Comparison of ENCODE assay signal across 8 cellular contexts in genomic region chr12:111685322-111685810, GRCh38. TPM values are rescaled to one million over a fixed set of nuclear protein-coding genes. Genes with fewer than 3 reads are reported as not detected.
DNase-seq lines count a peak whose midpoint lies in the region; ATAC-seq, FAIRE-seq and TF ChIP-seq lines count a peak whose summit lies in the region.

No MANE protein-coding gene starts in this region.

- H3K4me1 Mint-ChIP-seq in HFFc6 (ENCODE audit: low read depth) (peaks cover 30% of the 10 kb centered on the region), neural crest cell (peaks cover 36% of the 10 kb centered on the region)

- TF ChIP-seq CTCF in HFFc6 (IDR thresholded peaks at IDR 0.05), result no peak
- TF ChIP-seq CTCF in Peyer's patch (IDR thresholded peaks at IDR 0.05), result no peak
- no peak for TF ChIP-seq CTCF in endothelial cell of umbilical vein (IDR thresholded peaks at IDR 0.05; ENCODE audit: extremely low read depth in 1 of 2, insufficient read depth in 1 of 2, low read depth in 1 of 2, low read length in 2 of 2)
- no peak for TF ChIP-seq CTCF in neural crest cell (conservative IDR thresholded peaks at IDR 0.05)

- H3K36me3 ChIP-seq in Peyer's patch (peaks cover 0 to 26% (median 0%) of the 10 kb centered on the region in 3 donors), endothelial cell of umbilical vein (ENCODE audit: control insufficient read depth in 2 of 2, extremely low read depth in 1 of 2, insufficient read depth in 2 of 2, low read length in 2 of 2) (peaks cover 3 to 11% of the 10 kb centered on the region in 2 experiments)

- H3K27ac ChIP-seq in Peyer's patch (peak overlapping the region; percentile 83 to 86 (median 86)), endothelial cell of umbilical vein (ENCODE audit: insufficient read depth, low read depth, low read length) (peak overlapping the region; percentile 28)

- TF ChIP-seq POLR2A in GM12891 (IDR thresholded peaks at IDR 0.05; ENCODE audit: low read depth, low read length) (no peak), Peyer's patch (IDR thresholded peaks at IDR 0.05) (no peak), endothelial cell of umbilical vein (IDR thresholded peaks at IDR 0.05; ENCODE audit: low read depth, low read length) (no peak)

- H3K4me3 ChIP-seq in Peyer's patch (peak overlapping the region; percentile 70 to 100 (median 86)), endothelial cell of umbilical vein (replicated peaks in 1 of 3; ENCODE audit: insufficient read depth in 1 of 3, low read depth in 1 of 3, low read length in 3 of 3) (peak overlapping the region; percentile 47 to 85 (median 74))

- BruUV-seq in endothelial cell of umbilical vein (replicated peaks; lab: Mats Ljungman, UMichigan), result TSS peak; percentile 67

- no peaks in the 10 kb centered on the region for H3K27me3 ChIP-seq in Peyer's patch
- H3K27me3 ChIP-seq in endothelial cell of umbilical vein (ENCODE audit: control insufficient read depth in 2 of 2, insufficient read depth in 2 of 2, low read length in 2 of 2), result no peaks in the 10 kb centered on the region

- POLR2A ChIA-PET in endothelial cell of umbilical vein (lab: Charles Lee), result interaction anchor here (0.5 kb wide), 1 partner anchor 15 kb away, joined by 5 read pairs; no protein-coding TSS in a partner anchor

- CTCF ChIA-PET in endothelial cell of umbilical vein (lab: Charles Lee), result interaction anchor here (0.7 to 2.6 kb wide), 7 partner anchors 8 to 288 kb away, joined by 3 to 28 read pairs (median 4); no protein-coding TSS in a partner anchor

- H3K36me3 Mint-ChIP-seq in HFFc6 (ENCODE audit: low read depth) (peaks cover 4% of the 10 kb centered on the region), neural crest cell (ENCODE audit: low read depth) (peaks cover 3% of the 10 kb centered on the region)

- H3K27me3 Mint-ChIP-seq in HFFc6 (ENCODE audit: insufficient read depth) (no peaks in the 10 kb centered on the region), neural crest cell (ENCODE audit: low read depth) (no peaks in the 10 kb centered on the region)

- H2AFZ ChIP-seq in endothelial cell of umbilical vein (ENCODE audit: low read depth, low read length), result peak overlapping the region; percentile 77

- intact Hi-C loops in endothelial cell of umbilical vein (cut with micrococcal nuclease), result loop anchor here (5.0 kb wide), 2 partner anchors 288 to 327 kb away; partner anchors contain the start of genes ERP29 and TMEM116

- dilution Hi-C loops in endothelial cell of umbilical vein (cut with MboI; ENCODE audit: extremely low pct_ligation_motif_present, low sequenced_read_pairs), result loop anchor here (25.0 kb wide), 1 partner anchor 127 kb away; no protein-coding TSS in a partner anchor

- H3K9me3 ChIP-seq in Peyer's patch (no peaks in the 10 kb centered on the region), endothelial cell of umbilical vein (replicated peaks; ENCODE audit: control insufficient read depth, insufficient read depth, low read length) (no peaks in the 10 kb centered on the region)

- peak overlapping the region; percentile 99 for H3K4me2 ChIP-seq in endothelial cell of umbilical vein (ENCODE audit: insufficient read depth, low read length)

- peak overlapping the region; percentile 91 for H3K9ac ChIP-seq in endothelial cell of umbilical vein (replicated peaks; ENCODE audit: extremely low read depth, insufficient read depth, low read length)

- peak; percentile 20 for FAIRE-seq in GM12891 (lab: Jason Lieb, UNC)
- FAIRE-seq in endothelial cell of umbilical vein (lab: Jason Lieb, UNC), result peak; percentile 66

- H3K4me1 ChIP-seq in Peyer's patch (peaks cover 3 to 26% (median 17%) of the 10 kb centered on the region in 4 donors), endothelial cell of umbilical vein (ENCODE audit: control insufficient read depth, extremely low read depth, insufficient read depth, low read length) (peaks cover 19% of the 10 kb centered on the region)

- H3K79me2 ChIP-seq in endothelial cell of umbilical vein (ENCODE audit: control insufficient read depth, insufficient read depth, low read length), result peaks cover 27% of the 10 kb centered on the region

- H3K27ac Mint-ChIP-seq in HFFc6 (peak overlapping the region; percentile 93), neural crest cell (ENCODE audit: unreplicated experiment) (peak overlapping the region; percentile 97)

- DNase-seq in GM12891 (ENCODE audit: insufficient read length, low spot score), result no peak
- no peak for DNase-seq in HFFc6
- DNase-seq in Peyer's patch, result peak in 1 of 3 donors; percentile 56
- DNase-seq in endothelial cell of umbilical vein (ENCODE audit: low read depth, low spot score), result no peak
- DNase-seq in neural crest cell (ENCODE audit: low read depth, low spot score), result no peak
- no peak for DNase-seq in kidney glomerular epithelial cell (lab: John Stamatoyannopoulos, UW)
- no peak for DNase-seq in NCI-H2029 treated with DMSO at 0.1 percent for 48 hours (lab: John Stamatoyannopoulos, UW)

- no peaks in the 10 kb centered on the region for H3K9me1 ChIP-seq in endothelial cell of umbilical vein (replicated peaks; ENCODE audit: control insufficient read depth, extremely low read depth, insufficient read depth, low read length)

- no peaks in the 10 kb centered on the region for H4K20me1 ChIP-seq in endothelial cell of umbilical vein (replicated peaks; ENCODE audit: control insufficient read depth, extremely low read depth, insufficient read depth, low read length)

- ATAC-seq in HG03342 (IDR thresholded peaks at IDR 0.05; ENCODE audit: unreplicated experiment), result no peak

- H3K4me3 Mint-ChIP-seq in HFFc6 (peak overlapping the region; percentile 99), neural crest cell (peak overlapping the region; percentile 95)

- no peaks in the 10 kb centered on the region for H3K9me3 Mint-ChIP-seq in HFFc6
- H3K9me3 Mint-ChIP-seq in neural crest cell, result no peaks in the 10 kb centered on the region

TF ChIP-seq in GM12891, 5 proteins besides CTCF, POLR2A, EP300 and RAD21:
- no peak for TF ChIP-seq SPI1 (IDR thresholded peaks at IDR 0.05; ENCODE audit: low read depth, low read length)
- TF ChIP-seq POU2F2 (IDR thresholded peaks at IDR 0.05; ENCODE audit: low read depth, low read length), result no peak
- no peak for TF ChIP-seq TAF1 (IDR thresholded peaks at IDR 0.05; ENCODE audit: low read depth, low read length)
- TF ChIP-seq POLR2AphosphoS5 (IDR thresholded peaks at IDR 0.05; ENCODE audit: low read depth, low read length), result no peak
- no peak for TF ChIP-seq PAX5 (IDR thresholded peaks at IDR 0.05; ENCODE audit: insufficient read depth, low read length, severe bottlenecking)

TF ChIP-seq in endothelial cell of umbilical vein, 7 proteins besides CTCF, POLR2A, EP300 and RAD21:
- TF ChIP-seq MYC (IDR thresholded peaks at IDR 0.05; ENCODE audit: low read depth, low read length), result no peak
- TF ChIP-seq FOS (IDR thresholded peaks at IDR 0.05; ENCODE audit: borderline replicate concordance, insufficient read depth, low read length), result no peak
TF ChIP-seq in endothelial cell of umbilical vein: peak in this region for 0.

RNA-seq across cellular contexts. Expression of gene BRAP, which starts 0.4 kb away (rescaled TPM):
- polyA plus RNA-seq in GM12891 (2012; ENCODE audit: low read depth, missing spikeins), result 12.7 TPM
- 10 to 100 TPM; 15.0 to 19.5 (median 17.8) TPM for total RNA-seq in HFFc6 (2021; fragmentation: NEBNext Ultra II Directional; extraction: Animal tissue kit (Norgen Biotek cat#: 25700))
- total RNA-seq in Peyer's patch (10 to 100 TPM; 12.3 to 28.1 (median 17.7) TPM), endothelial cell of umbilical vein (16.5 and 18.6 TPM in 2 replicates), neural crest cell (20.0 and 21.4 TPM in 2 replicates)
- polyA plus RNA-seq in endothelial cell of umbilical vein, result 11.4 and 14.4 TPM in 2 replicates
- polyA plus RNA-seq in endothelial cell of umbilical vein (2011; cell fraction: cytosol; rRNA removed), result 13.6 and 15.6 TPM in 2 replicates
- 12.0 and 14.1 TPM in 2 replicates for polyA plus RNA-seq in endothelial cell of umbilical vein (2011; cell fraction: nucleus; rRNA removed)
- 15.2 and 20.0 TPM in 2 replicates for polyA plus RNA-seq in endothelial cell of umbilical vein (2012)
- polyA minus RNA-seq in endothelial cell of umbilical vein, result 31.7 and 32.7 TPM in 2 replicates
- 13.9 TPM for polyA minus RNA-seq in endothelial cell of umbilical vein (2011; cell fraction: cytosol; rRNA and poly(A)+ RNA removed)
- 8.8 and 9.9 TPM in 2 replicates for polyA minus RNA-seq in endothelial cell of umbilical vein (2011; cell fraction: nucleus; rRNA and poly(A)+ RNA removed)

RNA-seq across cellular contexts. Expression of gene ACAD10, which starts 0.5 kb away (rescaled TPM):
- polyA plus RNA-seq in GM12891 (2012; ENCODE audit: low read depth, missing spikeins), result 11.8 TPM
- 10 to 100 TPM; 12.8 to 18.4 (median 17.8) TPM for total RNA-seq in HFFc6 (2021; fragmentation: NEBNext Ultra II Directional; extraction: Animal tissue kit (Norgen Biotek cat#: 25700))
- total RNA-seq in Peyer's patch, result 100 to 1,000 TPM in 2 of 4 donors, 10 to 100 TPM in 2; 58.5 to 102 (median 80.6) TPM
- total RNA-seq in endothelial cell of umbilical vein, result 14.9 and 16.3 TPM in 2 replicates
- polyA plus RNA-seq in endothelial cell of umbilical vein, result 11.6 and 15.2 TPM in 2 replicates
- polyA plus RNA-seq in endothelial cell of umbilical vein (2011; cell fraction: cytosol; rRNA removed), result 4.8 and 6.5 TPM in 2 replicates
- 60.9 and 74.4 TPM in 2 replicates for polyA plus RNA-seq in endothelial cell of umbilical vein (2011; cell fraction: nucleus; rRNA removed)
- polyA plus RNA-seq in endothelial cell of umbilical vein (2012), result 7.3 and 12.6 TPM in 2 replicates
- polyA minus RNA-seq in endothelial cell of umbilical vein, result 23.8 and 29.2 TPM in 2 replicates
- polyA minus RNA-seq in endothelial cell of umbilical vein (2011; cell fraction: cytosol; rRNA and poly(A)+ RNA removed), result 8.6 TPM
- polyA minus RNA-seq in endothelial cell of umbilical vein (2011; cell fraction: nucleus; rRNA and poly(A)+ RNA removed), result 29.9 and 41.0 TPM in 2 replicates
- 38.6 and 44.0 TPM in 2 replicates for total RNA-seq in neural crest cell
